19 cellular contexts compared by ENCODE assay signal in the genomic region with DNA sequence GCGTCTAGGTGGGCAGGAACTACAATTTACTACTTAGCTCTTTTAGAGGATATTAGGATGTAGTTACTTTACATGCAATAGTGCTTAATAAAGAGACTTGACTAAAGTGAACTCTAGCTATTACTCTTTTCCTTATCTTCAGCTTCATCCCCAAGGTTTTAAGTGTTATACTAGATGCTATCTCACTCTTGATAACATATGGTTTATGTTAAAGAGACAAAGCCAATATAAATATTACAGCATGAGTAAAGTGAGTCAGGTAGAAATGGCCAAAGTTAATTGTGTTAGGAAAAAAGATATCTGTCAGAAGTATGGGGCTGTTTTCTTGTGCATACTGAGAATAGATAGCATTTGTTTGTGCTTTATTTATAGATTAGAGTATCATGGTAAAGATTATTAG.
A peak's percentile ranks its signal among the peaks of the same experiment; 100 is the strongest.
DNase-seq lines count a peak whose midpoint lies in the region; ATAC-seq and TF ChIP-seq lines count a peak whose summit lies in the region.
"Had no signal": no experiment of that assay in that cellular context is flagged by ENCODE, and none has a peak within 500 bp of the region (broad histone marks: within the 10 kb centered on the region; RNA-seq: fewer than 3 reads in every experiment).

No MANE protein-coding gene starts in this region.

- no peak overlapping the region for H4K8ac ChIP-seq in trophoblast cell (ENCODE audit: low read depth, low read length)

- H3K36me3 ChIP-seq in trophoblast cell (ENCODE audit: control insufficient read depth in 1 of 2, insufficient read depth in 2 of 2, low read length in 2 of 2), result peaks cover 4 to 5% of the 10 kb centered on the region in 2 experiments

- H3K23ac ChIP-seq in trophoblast cell (ENCODE audit: low read length), result no peak overlapping the region

- peaks cover 16% of the 10 kb centered on the region for H3K4me1 Mint-ChIP-seq in T-helper 1 cell treated with Interleukin-12 subunit alpha and Interleukin-12 subunit beta and Interleukin-4 antibody, amounts not matched to agents 30 μg/mL and 1 μg/mL, for 36 hours (ENCODE audit: low read depth)
- peaks cover 24% of the 10 kb centered on the region for H3K4me1 Mint-ChIP-seq in activated naive CD8-positive, alpha-beta T cell (ENCODE audit: low read depth)
- peaks cover 20% of the 10 kb centered on the region for H3K4me1 Mint-ChIP-seq in activated naive CD8-positive, alpha-beta T cell treated with anti-CD3 and anti-CD28 coated beads, Interleukin-2, amount 50 U/mL, for 24 hours
- H3K4me1 Mint-ChIP-seq in activated T-helper 2 cell treated with anti-CD3 and anti-CD28 coated beads, Interferon-gamma antibody, Interleukin-2, Interleukin-4, amounts not matched to agents 10 μg/mL and 5 μg/mL and 100 μg/mL, durations not matched to agents 14 hours and 24 hours and 36 hours (ENCODE audit: low read depth), result peaks cover 23% of the 10 kb centered on the region
- H3K4me1 Mint-ChIP-seq in nephron progenitor cell, result no peaks in the 10 kb centered on the region
- H3K4me1 Mint-ChIP-seq: B cell, H9 had no signal

- no peak overlapping the region for H3K18ac ChIP-seq in trophoblast cell (ENCODE audit: low read length)

- no peak overlapping the region for H3K4me3 ChIP-seq in trophoblast cell (ENCODE audit: low read depth, low read length)

- peak overlapping the region; percentile 26 for H3K27ac Mint-ChIP-seq in T-helper 1 cell treated with Interleukin-12 subunit alpha and Interleukin-12 subunit beta and Interleukin-4 antibody, amounts not matched to agents 30 μg/mL and 1 μg/mL, for 36 hours
- peak overlapping the region; percentile 81 for H3K27ac Mint-ChIP-seq in activated naive CD8-positive, alpha-beta T cell
- H3K27ac Mint-ChIP-seq in activated naive CD8-positive, alpha-beta T cell treated with anti-CD3 and anti-CD28 coated beads, Interleukin-2, amount 50 U/mL, for 24 hours, result no peak overlapping the region
- peak overlapping the region; percentile 67 for H3K27ac Mint-ChIP-seq in activated T-helper 2 cell treated with anti-CD3 and anti-CD28 coated beads, Interferon-gamma antibody, Interleukin-2, Interleukin-4, amounts not matched to agents 10 μg/mL and 5 μg/mL and 100 μg/mL, durations not matched to agents 14 hours and 24 hours and 36 hours
- H3K27ac Mint-ChIP-seq in nephron progenitor cell, result peak overlapping the region; percentile 40
- H3K27ac Mint-ChIP-seq: B cell had no signal

- H3K14ac ChIP-seq in trophoblast cell (ENCODE audit: low read length), result no peak overlapping the region

- no peak overlapping the region for H3K27ac ChIP-seq in trophoblast cell (ENCODE audit: low read depth, low read length)
- H3K27ac ChIP-seq: 22Rv1, HL-60 had no signal

- H3K9ac ChIP-seq in trophoblast cell (ENCODE audit: low read length), result no peak overlapping the region

- no peaks in the 10 kb centered on the region for H3K79me2 ChIP-seq in trophoblast cell (ENCODE audit: control insufficient read depth, insufficient read depth, low read length, poor library complexity)

- H3K27me3 Mint-ChIP-seq in T-helper 1 cell treated with Interleukin-12 subunit alpha and Interleukin-12 subunit beta and Interleukin-4 antibody, amounts not matched to agents 30 μg/mL and 1 μg/mL, for 36 hours (ENCODE audit: low read depth), result no peaks in the 10 kb centered on the region
- H3K27me3 Mint-ChIP-seq in activated naive CD8-positive, alpha-beta T cell, result no peaks in the 10 kb centered on the region
- H3K27me3 Mint-ChIP-seq in activated naive CD8-positive, alpha-beta T cell treated with anti-CD3 and anti-CD28 coated beads, Interleukin-2, amount 50 U/mL, for 24 hours, result no peaks in the 10 kb centered on the region
- H3K27me3 Mint-ChIP-seq in activated T-helper 2 cell treated with anti-CD3 and anti-CD28 coated beads, Interferon-gamma antibody, Interleukin-2, Interleukin-4, amounts not matched to agents 10 μg/mL and 5 μg/mL and 100 μg/mL, durations not matched to agents 14 hours and 24 hours and 36 hours (ENCODE audit: low read depth), result no peaks in the 10 kb centered on the region
- no peaks in the 10 kb centered on the region for H3K27me3 Mint-ChIP-seq in nephron progenitor cell (ENCODE audit: low read depth, poor library complexity)
- H3K27me3 Mint-ChIP-seq: B cell had no signal

- no peaks in the 10 kb centered on the region for H3K79me1 ChIP-seq in trophoblast cell (ENCODE audit: low read length)

- no peak overlapping the region for H3K4me2 ChIP-seq in trophoblast cell (ENCODE audit: low read length)

- H2AFZ ChIP-seq in trophoblast cell (ENCODE audit: insufficient read depth, low read length, poor library complexity), result no peak overlapping the region

- TF ChIP-seq CTCF in nephron progenitor cell (IDR thresholded peaks at IDR 0.05), result no peak

- H2BK12ac ChIP-seq in trophoblast cell (ENCODE audit: low read length), result no peak overlapping the region

- peaks cover 17% of the 10 kb centered on the region for H3K36me3 Mint-ChIP-seq in T-helper 1 cell treated with Interleukin-12 subunit alpha and Interleukin-12 subunit beta and Interleukin-4 antibody, amounts not matched to agents 30 μg/mL and 1 μg/mL, for 36 hours (ENCODE audit: low read depth)
- H3K36me3 Mint-ChIP-seq in activated naive CD8-positive, alpha-beta T cell, result no peaks in the 10 kb centered on the region
- peaks cover 30% of the 10 kb centered on the region for H3K36me3 Mint-ChIP-seq in activated naive CD8-positive, alpha-beta T cell treated with anti-CD3 and anti-CD28 coated beads, Interleukin-2, amount 50 U/mL, for 24 hours (ENCODE audit: low read depth)
- peaks cover 30% of the 10 kb centered on the region for H3K36me3 Mint-ChIP-seq in activated T-helper 2 cell treated with anti-CD3 and anti-CD28 coated beads, Interferon-gamma antibody, Interleukin-2, Interleukin-4, amounts not matched to agents 10 μg/mL and 5 μg/mL and 100 μg/mL, durations not matched to agents 14 hours and 24 hours and 36 hours (ENCODE audit: low read depth)
- peaks cover 17% of the 10 kb centered on the region for H3K36me3 Mint-ChIP-seq in nephron progenitor cell (ENCODE audit: low read depth)

- no peak for DNase-seq in T-helper 1 cell
- no peak for DNase-seq in activated naive CD8-positive, alpha-beta T cell treated with anti-CD3 and anti-CD28 coated beads, Interleukin-2, amount 50 U/mL, for 24 hours
- no peak for DNase-seq in activated T-helper 2 cell treated with anti-CD3 and anti-CD28 coated beads, Interferon-gamma antibody, Interleukin-2, Interleukin-4, amounts not matched to agents 10 μg/mL and 5 μg/mL and 100 μg/mL, durations not matched to agents 14 hours and 24 hours and 36 hours (ENCODE audit: low spot score)
- no peak for DNase-seq in nephron progenitor cell
- no peak for DNase-seq in trophoblast cell
- DNase-seq: Caco-2, H9, NCI-H1048, NCI-H1436, NCI-H1930, NCI-H226, NCI-H524, NCI-H82 had no signal

- intact Hi-C loops in activated T-helper 2 cell treated with anti-CD3 and anti-CD28 coated beads, Interferon-gamma antibody, Interleukin-2, Interleukin-4, amounts not matched to agents 10 μg/mL and 5 μg/mL and 100 μg/mL, durations not matched to agents 14 hours and 24 hours and 36 hours (cut with micrococcal nuclease), result no loop called here

- no peaks in the 10 kb centered on the region for H3K4me1 ChIP-seq in trophoblast cell (ENCODE audit: control insufficient read depth in 1 of 2, insufficient read depth in 2 of 2, low read length in 2 of 2)
- H3K4me1 ChIP-seq: Caco-2 had no signal

- no peaks in the 10 kb centered on the region for H3K9me3 Mint-ChIP-seq in T-helper 1 cell treated with Interleukin-12 subunit alpha and Interleukin-12 subunit beta and Interleukin-4 antibody, amounts not matched to agents 30 μg/mL and 1 μg/mL, for 36 hours
- no peaks in the 10 kb centered on the region for H3K9me3 Mint-ChIP-seq in activated naive CD8-positive, alpha-beta T cell (ENCODE audit: low read depth)
- no peaks in the 10 kb centered on the region for H3K9me3 Mint-ChIP-seq in activated naive CD8-positive, alpha-beta T cell treated with anti-CD3 and anti-CD28 coated beads, Interleukin-2, amount 50 U/mL, for 24 hours
- no peaks in the 10 kb centered on the region for H3K9me3 Mint-ChIP-seq in activated T-helper 2 cell treated with anti-CD3 and anti-CD28 coated beads, Interferon-gamma antibody, Interleukin-2, Interleukin-4, amounts not matched to agents 10 μg/mL and 5 μg/mL and 100 μg/mL, durations not matched to agents 14 hours and 24 hours and 36 hours
- peaks cover 8% of the 10 kb centered on the region for H3K9me3 Mint-ChIP-seq in nephron progenitor cell

- no peaks in the 10 kb centered on the region for H3K9me3 ChIP-seq in trophoblast cell (ENCODE audit: insufficient read depth, low read depth, low read length)
- H3K9me3 ChIP-seq: Caco-2 had no signal

- ATAC-seq in activated naive CD8-positive, alpha-beta T cell treated with anti-CD3 and anti-CD28 coated beads, Interleukin-2, amount 50 U/mL, for 24 hours, result no peak
- no peak for ATAC-seq in GM21526 (IDR thresholded peaks at IDR 0.05; ENCODE audit: low FRiP score, unreplicated experiment)

- no CpG with 5 or more reads among the region's 1 CpG for WGBS in trophoblast cell (ENCODE audit: extremely low coverage, insufficient coverage, insufficient read length)

- H2BK120ac ChIP-seq in trophoblast cell (ENCODE audit: insufficient read depth, low read length, poor library complexity), result no peak overlapping the region

- no peak overlapping the region for H2AK5ac ChIP-seq in trophoblast cell (ENCODE audit: low read length)

- no peak overlapping the region for H4K91ac ChIP-seq in trophoblast cell (ENCODE audit: low read depth, low read length)

- no peaks in the 10 kb centered on the region for H3K27me3 ChIP-seq in trophoblast cell (ENCODE audit: insufficient read depth, low read length)

- H3K4ac ChIP-seq in trophoblast cell (ENCODE audit: low read depth, low read length), result no peak overlapping the region

- no peak overlapping the region for H4K12ac ChIP-seq in trophoblast cell (ENCODE audit: low read depth, low read length)

- no peak overlapping the region for H2BK5ac ChIP-seq in trophoblast cell (ENCODE audit: low read depth, low read length, poor library complexity)

- no peak overlapping the region for H3K4me3 Mint-ChIP-seq in T-helper 1 cell treated with Interleukin-12 subunit alpha and Interleukin-12 subunit beta and Interleukin-4 antibody, amounts not matched to agents 30 μg/mL and 1 μg/mL, for 36 hours
- no peak overlapping the region for H3K4me3 Mint-ChIP-seq in activated naive CD8-positive, alpha-beta T cell
- no peak overlapping the region for H3K4me3 Mint-ChIP-seq in activated naive CD8-positive, alpha-beta T cell treated with anti-CD3 and anti-CD28 coated beads, Interleukin-2, amount 50 U/mL, for 24 hours
- H3K4me3 Mint-ChIP-seq in activated T-helper 2 cell treated with anti-CD3 and anti-CD28 coated beads, Interferon-gamma antibody, Interleukin-2, Interleukin-4, amounts not matched to agents 10 μg/mL and 5 μg/mL and 100 μg/mL, durations not matched to agents 14 hours and 24 hours and 36 hours (ENCODE audit: low read depth), result no peak overlapping the region
- no peak overlapping the region for H3K4me3 Mint-ChIP-seq in nephron progenitor cell
- H3K4me3 Mint-ChIP-seq: B cell, H9 had no signal
